13 cellular contexts compared by ENCODE assay signal in the genomic region with DNA sequence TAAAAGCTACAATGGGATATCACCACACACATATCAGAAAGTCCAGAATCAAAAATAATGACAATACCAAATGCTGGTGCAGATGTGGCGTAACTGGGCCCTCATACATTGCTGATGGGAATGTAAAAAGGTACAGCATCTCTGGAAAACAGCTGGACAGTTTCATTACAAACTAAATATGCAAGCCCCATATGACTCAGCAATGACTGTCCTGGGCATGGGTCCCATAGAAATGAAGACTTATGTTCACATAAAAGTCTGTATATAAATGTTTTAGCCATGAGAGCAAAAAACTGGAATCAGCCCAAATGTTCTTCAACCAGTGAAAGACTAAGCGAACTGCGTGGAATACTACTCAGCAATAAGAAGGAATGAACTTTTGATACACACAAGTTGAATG. TPM values are rescaled to one million over a fixed set of nuclear protein-coding genes. Genes with fewer than 3 reads are reported as not detected.
A peak's percentile ranks its signal among the peaks of the same experiment; 100 is the strongest.
DNase-seq lines count a peak whose midpoint lies in the region; ATAC-seq, FAIRE-seq and TF ChIP-seq lines count a peak whose summit lies in the region.
"Had no signal": no experiment of that assay in that cellular context is flagged by ENCODE, and none has a peak within 500 bp of the region (broad histone marks: within the 10 kb centered on the region; RNA-seq: fewer than 3 reads in every experiment).

No MANE protein-coding gene starts in this region.

- no peaks in the 10 kb centered on the region for H3K27me3 Mint-ChIP-seq in osteocyte (ENCODE audit: unreplicated experiment)

- H3K4me3 ChIP-seq in bronchial epithelial cell (ENCODE audit: low read depth, low read length) (no peak overlapping the region), OCI-LY7 (ENCODE audit: low read depth, low read length, poor library complexity, severe bottlenecking) (no peak overlapping the region)
- H3K4me3 ChIP-seq: thoracic aorta had no signal

- H3K36me3 ChIP-seq in bronchial epithelial cell (ENCODE audit: control insufficient read depth, insufficient read depth, low read length), result no peaks in the 10 kb centered on the region
- no peaks in the 10 kb centered on the region for H3K36me3 ChIP-seq in OCI-LY7 (ENCODE audit: insufficient read depth, low read length)
- H3K36me3 ChIP-seq: thoracic aorta had no signal

- peaks cover 12% of the 10 kb centered on the region for H3K36me3 Mint-ChIP-seq in osteocyte (ENCODE audit: unreplicated experiment)

- no peak overlapping the region for H2AFZ ChIP-seq in OCI-LY7 (ENCODE audit: low read length)

- DNase-seq in EH (ENCODE audit: low read depth) (peak; percentile 99), M059J (ENCODE audit: low read depth) (peak; percentile 99), bronchial epithelial cell (ENCODE audit: low read depth) (peak; percentile 90), osteocyte (ENCODE audit: extremely low spot score, unreplicated experiment) (peak; percentile 34), OCI-LY7 (ENCODE audit: low spot score) (no peak), NCI-H2196 (lab: John Stamatoyannopoulos, UW; ENCODE audit: unreplicated experiment) (no peak), Right ventricle myocardium superior (no peak)
- DNase-seq in activated CD8-positive, alpha-beta memory T cell treated with anti-CD3 and anti-CD28 coated beads for 24 hours, result no peak
- DNase-seq: activated CD8-positive, alpha-beta memory T cell treated with anti-CD3 and anti-CD28 coated beads, Interleukin-2, amount 50 U/mL, for 48 hours; central memory CD4-positive, alpha-beta T cell; NCI-H187 treated with DMSO at 0.1 percent for 48 hours; OCI-M1 had no signal

- POLR2A ChIA-PET in OCI-LY7 (lab: Charles Lee), result no interaction called here

- no peak for FAIRE-seq in bronchial epithelial cell (lab: Jason Lieb, UNC)

- CTCF ChIA-PET in OCI-LY7 (lab: Charles Lee; ENCODE audit: unreplicated experiment), result no interaction called here

- no peaks in the 10 kb centered on the region for H3K27me3 ChIP-seq in bronchial epithelial cell (ENCODE audit: control insufficient read depth, insufficient read depth, low read length)

- no peak for ATAC-seq in Right ventricle myocardium superior (ENCODE audit: poor library complexity)

- TF ChIP-seq CTCF in bronchial epithelial cell (IDR thresholded peaks at IDR 0.05; ENCODE audit: insufficient read depth, low read length, severe bottlenecking), result no peak
- no peak for TF ChIP-seq CTCF in osteocyte (IDR thresholded peaks at IDR 0.05)
- TF ChIP-seq CTCF in OCI-LY7 (conservative IDR thresholded peaks at IDR 0.05; ENCODE audit: low read length), result no peak

- H3K9me3 ChIP-seq in OCI-LY7 (ENCODE audit: low read length), result no peaks in the 10 kb centered on the region
- H3K9me3 ChIP-seq: thoracic aorta had no signal

- H3K4me3 Mint-ChIP-seq in osteocyte (ENCODE audit: unreplicated experiment), result peak overlapping the region; percentile 10

- H3K9me2 ChIP-seq in OCI-LY7 (ENCODE audit: insufficient read depth, low read length), result no peaks in the 10 kb centered on the region

- H3K27ac Mint-ChIP-seq in osteocyte (ENCODE audit: unreplicated experiment), result peak overlapping the region; percentile 88

- peaks cover 82% of the 10 kb centered on the region for H3K4me1 Mint-ChIP-seq in osteocyte (ENCODE audit: unreplicated experiment)

- no TSS peak for BruUV-seq in OCI-LY7 (replicated peaks; lab: Mats Ljungman, UMichigan)

- H4K20me1 ChIP-seq in OCI-LY7 (ENCODE audit: insufficient read depth, low read length), result no peaks in the 10 kb centered on the region

- H3K4me1 ChIP-seq in OCI-LY7 (ENCODE audit: insufficient read depth, low read length, poor library complexity, severe bottlenecking), result no peaks in the 10 kb centered on the region

- H3K9me3 Mint-ChIP-seq in osteocyte (ENCODE audit: unreplicated experiment), result no peaks in the 10 kb centered on the region

- intact Hi-C loops in OCI-LY7 (cut with micrococcal nuclease; ENCODE audit: unreplicated experiment), result no loop called here
- intact Hi-C loops in Right ventricle myocardium superior (cut with DNase I), result no loop called here

- H3K27ac ChIP-seq in OCI-LY7 (ENCODE audit: low read depth, low read length, poor library complexity, severe bottlenecking), result no peak overlapping the region
- H3K27ac ChIP-seq: thoracic aorta had no signal

- no peak overlapping the region for H3K4me2 ChIP-seq in OCI-LY7 (ENCODE audit: low read length)

- no peaks in the 10 kb centered on the region for H3K79me2 ChIP-seq in OCI-LY7 (ENCODE audit: insufficient read depth, low read depth, low read length)

RNA-seq across cellular contexts. Expression of a gene that starts 56.7 kb away (rescaled TPM):
- total RNA-seq in M059J (2014; rRNA removed; shearing (Covaris generic)), result 38.7 and 73.1 TPM in 2 replicates
- total RNA-seq in bronchial epithelial cell, result 0.26 TPM in 1 of 2 replicates, not detected in the other
- 54.9 and 61.2 TPM in 2 replicates for total RNA-seq in osteocyte
- total RNA-seq in OCI-LY7 (2014; rRNA removed; shearing (Covaris generic)), result not detected in 2 replicates
- total RNA-seq in OCI-LY7 (2022), result not detected in 2 replicates
- 216 TPM for total RNA-seq in Right ventricle myocardium superior
- total RNA-seq: thoracic aorta had no signal

Comparison
In these comparisons a context has a peak if more than half of its experiments do, and no peak if none do; other contexts are left out.
1. DNase-seq: peak in EH (single experiment), M059J (single experiment), bronchial epithelial cell (single experiment) and osteocyte (single experiment); none in OCI-LY7 (single experiment), NCI-H2196 (single experiment), Right ventricle myocardium superior (single experiment) and activated CD8-positive, alpha-beta memory T cell treated with anti-CD3 and anti-CD28 coated beads for 24 hours (single experiment).
2. RNA of a gene that starts 56.7 kb away (total RNA-seq): 216 TPM in Right ventricle myocardium superior (single experiment), 38.7 to 73.1 TPM in M059J and 54.9 to 61.2 TPM in osteocyte; 0.26 TPM in bronchial epithelial cell and not detected in OCI-LY7; every median in the first group is over 10 times any median in the second.